11 cellular contexts compared by ENCODE assay signal in genomic region chr5:141478321-141478945, GRCh38. TPM values are rescaled to one million over a fixed set of nuclear protein-coding genes. Genes with fewer than 3 reads are reported as not detected.
DNase-seq lines count a peak whose midpoint lies in the region; ATAC-seq and TF ChIP-seq lines count a peak whose summit lies in the region.
"Had no signal": no experiment of that assay in that cellular context is flagged by ENCODE, and none has a peak within 500 bp of the region (broad histone marks: within the 10 kb centered on the region; RNA-seq: fewer than 3 reads in every experiment).

No MANE protein-coding gene starts in this region.

- peaks cover 4% of the 10 kb centered on the region for H3K36me3 Mint-ChIP-seq in activated CD4-positive, alpha-beta memory T cell treated with anti-CD3 and anti-CD28 coated beads, Interleukin-2, amount 10 ng/mL, durations not matched to agents 7 days and 5 days (ENCODE audit: low read depth)
- H3K36me3 Mint-ChIP-seq: memory B cell had no signal

- CTCF ChIA-PET in activated CD4-positive, alpha-beta memory T cell treated with anti-CD3 and anti-CD28 coated beads, Interleukin-2, amount 10 ng/mL, durations not matched to agents 7 days and 5 days (lab: Charles Lee) = interaction anchor here (1.0 kb wide), 2 partner anchors 33 to 37 kb away, joined by 3 to 4 read pairs; no protein-coding TSS in a partner anchor

- no peak overlapping the region for H3K27ac ChIP-seq in prostate gland
- H3K27ac ChIP-seq: tibial nerve had no signal

- H3K4me3 Mint-ChIP-seq in activated CD4-positive, alpha-beta memory T cell treated with anti-CD3 and anti-CD28 coated beads, Interleukin-2, amount 10 ng/mL, durations not matched to agents 7 days and 5 days = no peak overlapping the region
- H3K4me3 Mint-ChIP-seq: activated T-helper 1 cell treated with anti-CD3 and anti-CD28 coated beads, Interleukin-12 subunit alpha, Interleukin-12 subunit beta, Interleukin-2, Interleukin-4 antibody, amounts not matched to agents 30 ng/mL and 10 ng/mL and 1 ng/mL, durations not matched to agents 14 hours and 24 hours and 36 hours had no signal

- intact Hi-C loops in prostate gland (cut with DNase I) = loop anchor here (5.0 kb wide), 1 partner anchor 34 kb away; no protein-coding TSS in a partner anchor

- peaks cover 2% of the 10 kb centered on the region for H3K4me1 ChIP-seq in prostate gland (replicated peaks)

- POLR2A ChIA-PET in activated CD4-positive, alpha-beta memory T cell treated with anti-CD3 and anti-CD28 coated beads, Interleukin-2, amount 10 ng/mL, durations not matched to agents 7 days and 5 days (lab: Charles Lee) = no interaction called here

- TF ChIP-seq POLR2A in prostate gland (IDR thresholded peaks at IDR 0.05) = no peak

- H3K27me3 ChIP-seq in GM06990 (replicated peaks; ENCODE audit: control insufficient read depth, insufficient read depth, low read length) = no peaks in the 10 kb centered on the region
- H3K27me3 ChIP-seq in prostate gland (replicated peaks; ENCODE audit: insufficient read depth) = no peaks in the 10 kb centered on the region
- H3K27me3 ChIP-seq: tibial nerve had no signal

- TF ChIP-seq CTCF in GM06990 (IDR thresholded peaks at IDR 0.05; ENCODE audit: insufficient read depth, low read length, poor library complexity, severe bottlenecking) (peak; percentile 37), fibroblast of the aortic adventitia (IDR thresholded peaks at IDR 0.05; ENCODE audit: insufficient read depth, low read length) (peak; percentile 43), prostate gland (IDR thresholded peaks at IDR 0.05) (peak in 3 of 4 experiments; percentile 41 to 54 (median 42))

- no peaks in the 10 kb centered on the region for H3K9me3 Mint-ChIP-seq in activated CD4-positive, alpha-beta memory T cell treated with anti-CD3 and anti-CD28 coated beads, Interleukin-2, amount 10 ng/mL, durations not matched to agents 7 days and 5 days
- H3K9me3 Mint-ChIP-seq: activated T-helper 1 cell treated with anti-CD3 and anti-CD28 coated beads, Interleukin-12 subunit alpha, Interleukin-12 subunit beta, Interleukin-2, Interleukin-4 antibody, amounts not matched to agents 30 ng/mL and 10 ng/mL and 1 ng/mL, durations not matched to agents 14 hours and 24 hours and 36 hours; memory B cell had no signal

- H3K27ac Mint-ChIP-seq in activated CD4-positive, alpha-beta memory T cell treated with anti-CD3 and anti-CD28 coated beads, Interleukin-2, amount 10 ng/mL, durations not matched to agents 7 days and 5 days = no peak overlapping the region
- H3K27ac Mint-ChIP-seq: activated T-helper 1 cell treated with anti-CD3 and anti-CD28 coated beads, Interleukin-12 subunit alpha, Interleukin-12 subunit beta, Interleukin-2, Interleukin-4 antibody, amounts not matched to agents 30 ng/mL and 10 ng/mL and 1 ng/mL, durations not matched to agents 14 hours and 24 hours and 36 hours; memory B cell had no signal

- no peak overlapping the region; the same call in 1 of the 2 replicates for H3K4me3 ChIP-seq in GM06990 (replicated peaks; ENCODE audit: low read depth, low read length)
- peak overlapping the region; percentile 89 for H3K4me3 ChIP-seq in fibroblast of the aortic adventitia (ENCODE audit: low read depth, low read length)
- H3K4me3 ChIP-seq in prostate gland = peak overlapping the region; percentile 46 to 50

- DNase-seq in GM06990 (ENCODE audit: extremely low read depth, insufficient read length) = no peak
- peak; percentile 93 for DNase-seq in NCI-H69 (lab: John Stamatoyannopoulos, UW)
- DNase-seq in fibroblast of the aortic adventitia (ENCODE audit: low read depth) = no peak
- peak; percentile 84 for DNase-seq in prostate gland (ENCODE audit: low spot score)
- DNase-seq in D341Med (ENCODE audit: low spot score) = no peak
- no peak for DNase-seq in activated CD4-positive, alpha-beta memory T cell treated with anti-CD3 and anti-CD28 coated beads, Interleukin-2, amount 10 ng/mL, durations not matched to agents 7 days and 5 days
- DNase-seq in LoVo (ENCODE audit: low spot score) = no peak

- ATAC-seq in HG03175 (IDR thresholded peaks at IDR 0.05; ENCODE audit: unreplicated experiment) = no peak

- 34% methylated on average over 20 of the region's 20 CpGs for WGBS in prostate gland

- H3K36me3 ChIP-seq in GM06990 (ENCODE audit: control insufficient read depth, insufficient read depth, low read length) (no peaks in the 10 kb centered on the region), prostate gland (no peaks in the 10 kb centered on the region)
- H3K36me3 ChIP-seq: tibial nerve had no signal

- H3K9me3 ChIP-seq in prostate gland = no peaks in the 10 kb centered on the region
- H3K9me3 ChIP-seq: tibial nerve had no signal

- peaks cover 80% of the 10 kb centered on the region for H3K27me3 Mint-ChIP-seq in activated CD4-positive, alpha-beta memory T cell treated with anti-CD3 and anti-CD28 coated beads, Interleukin-2, amount 10 ng/mL, durations not matched to agents 7 days and 5 days

- peaks cover 23% of the 10 kb centered on the region for H3K4me1 Mint-ChIP-seq in activated CD4-positive, alpha-beta memory T cell treated with anti-CD3 and anti-CD28 coated beads, Interleukin-2, amount 10 ng/mL, durations not matched to agents 7 days and 5 days

RNA-seq across cellular contexts. Expression of gene PCDHGC3, which starts 2.7 kb away (rescaled TPM):
- total RNA-seq in fibroblast of the aortic adventitia (ENCODE audit: low replicate concordance) (53.7 and 97.7 TPM in 2 replicates), prostate gland (10 to 100 TPM; 27.6 to 55.3 TPM)
- total RNA-seq in activated CD4-positive, alpha-beta memory T cell treated with anti-CD3 and anti-CD28 coated beads, Interleukin-2, amount 10 ng/mL, durations not matched to agents 7 days and 5 days = not detected

RNA-seq across cellular contexts. Expression of gene PCDHGC4, which starts 6.4 kb away (rescaled TPM):
- total RNA-seq in fibroblast of the aortic adventitia (ENCODE audit: low replicate concordance) (2.5 and 5.2 TPM in 2 replicates), prostate gland (1 to 10 TPM; 3.8 to 4.1 TPM)
- not detected for total RNA-seq in activated CD4-positive, alpha-beta memory T cell treated with anti-CD3 and anti-CD28 coated beads, Interleukin-2, amount 10 ng/mL, durations not matched to agents 7 days and 5 days
- total RNA-seq: activated T-helper 1 cell treated with anti-CD3 and anti-CD28 coated beads, Interleukin-12 subunit alpha, Interleukin-12 subunit beta, Interleukin-2, Interleukin-4 antibody, amounts not matched to agents 30 ng/mL and 10 ng/mL and 1 ng/mL, durations not matched to agents 14 hours and 24 hours and 36 hours had no signal

RNA-seq across cellular contexts. Expression of gene PCDHGC5, which starts 10.4 kb away (rescaled TPM):
- total RNA-seq in fibroblast of the aortic adventitia (ENCODE audit: low replicate concordance) (7.0 and 10.5 TPM in 2 replicates), prostate gland (1 to 10 TPM in 1 of 2 donors, under 1 TPM in 1; 0.96 to 2.7 TPM)
- total RNA-seq in activated CD4-positive, alpha-beta memory T cell treated with anti-CD3 and anti-CD28 coated beads, Interleukin-2, amount 10 ng/mL, durations not matched to agents 7 days and 5 days = not detected
- total RNA-seq: activated T-helper 1 cell treated with anti-CD3 and anti-CD28 coated beads, Interleukin-12 subunit alpha, Interleukin-12 subunit beta, Interleukin-2, Interleukin-4 antibody, amounts not matched to agents 30 ng/mL and 10 ng/mL and 1 ng/mL, durations not matched to agents 14 hours and 24 hours and 36 hours had no signal

RNA-seq across cellular contexts. Expression of gene PCDHGA12, which starts 48.1 kb away (rescaled TPM):
- 39.7 and 50.5 TPM in 2 replicates for total RNA-seq in fibroblast of the aortic adventitia (ENCODE audit: low replicate concordance)
- total RNA-seq in prostate gland = 1 to 10 TPM; 3.8 to 6.8 TPM
- not detected for total RNA-seq in activated CD4-positive, alpha-beta memory T cell treated with anti-CD3 and anti-CD28 coated beads, Interleukin-2, amount 10 ng/mL, durations not matched to agents 7 days and 5 days

RNA-seq across cellular contexts. Expression of gene PCDHGA11, which starts 57.6 kb away (rescaled TPM):
- total RNA-seq in fibroblast of the aortic adventitia (ENCODE audit: low replicate concordance) (7.6 and 17.8 TPM in 2 replicates), prostate gland (1 to 10 TPM; 2.9 to 3.4 TPM)
- total RNA-seq in activated CD4-positive, alpha-beta memory T cell treated with anti-CD3 and anti-CD28 coated beads, Interleukin-2, amount 10 ng/mL, durations not matched to agents 7 days and 5 days = not detected

Comparison
In these comparisons a context has a peak if more than half of its experiments do, and no peak if none do; other contexts are left out.
1. DNase-seq: peak in NCI-H69 (single experiment) and prostate gland (single experiment); none in GM06990 (single experiment), fibroblast of the aortic adventitia (single experiment), D341Med (single experiment), activated CD4-positive, alpha-beta memory T cell treated with anti-CD3 and anti-CD28 coated beads, Interleukin-2, amount 10 ng/mL, durations not matched to agents 7 days and 5 days (single experiment) and LoVo (single experiment).
2. RNA of gene PCDHGC3, which starts 2.7 kb away (total RNA-seq): 53.7 to 97.7 TPM in fibroblast of the aortic adventitia and 27.6 to 55.3 TPM in prostate gland; not detected in activated CD4-positive, alpha-beta memory T cell treated with anti-CD3 and anti-CD28 coated beads, Interleukin-2, amount 10 ng/mL, durations not matched to agents 7 days and 5 days; every median in the first group is over 10 times any median in the second.
3. Peak in every context shown above with its lines, with median percentiles within 50 percentile points of each other: CTCF ChIP-seq.